In genomic region chr2:128271891-128272585, GRCh38 we compare ENCODE assay signal across 29 cellular contexts. TPM values are rescaled to one million over a fixed set of nuclear protein-coding genes. Genes with fewer than 3 reads are reported as not detected.
DNase-seq lines count a peak whose midpoint lies in the region; ATAC-seq and TF ChIP-seq lines count a peak whose summit lies in the region.
"Had no signal": no experiment of that assay in that cellular context is flagged by ENCODE, and none has a peak within 500 bp of the region (broad histone marks: within the 10 kb centered on the region; RNA-seq: fewer than 3 reads in every experiment).

No MANE protein-coding gene starts in this region.

- no peak overlapping the region for H2BK120ac ChIP-seq in H9 (ENCODE audit: low read depth, low read length, poor library complexity, severe bottlenecking)

- H3K56ac ChIP-seq in H9 (ENCODE audit: insufficient read length, low read depth, low read length) = no peak overlapping the region

- no peak overlapping the region for H3K4me3 ChIP-seq in esophagus muscularis mucosa
- H3K4me3 ChIP-seq: adrenal gland, testis, vagina had no signal

- H3K4me1 Mint-ChIP-seq in H9 (0 out of 4 replicates have a peak, but pooled peaks cover 0 to 2% of the 10 kb centered on the region in 2 experiments), activated B cell treated with CpG ODN at 0.5 μM for 24 hours (no peaks in the 10 kb centered on the region), immature natural killer cell (peaks cover 60 to 65% of the 10 kb centered on the region in 2 donors)
- H3K4me1 Mint-ChIP-seq: IgD-negative memory B cell had no signal

- DNase-seq in H9 = peak; percentile 24
- peak; percentile 4 for DNase-seq in activated B cell treated with CpG ODN at 0.5 μM for 24 hours
- no peak for DNase-seq in immature natural killer cell
- DNase-seq in posterior cingulate gyrus = peak in 7 of 10 donors; percentile 5 to 92 (median 61)
- DNase-seq in GDM1 (lab: John Stamatoyannopoulos, UW) = no peak
- no peak for DNase-seq in esophagus muscularis mucosa (ENCODE audit: extremely low spot score)
- no peak for DNase-seq in GF-D8 (lab: John Stamatoyannopoulos, UW)
- DNase-seq in SKM-1 (lab: John Stamatoyannopoulos, UW; ENCODE audit: unreplicated experiment) = no peak
- DNase-seq: activated CD4-positive, alpha-beta T cell treated with anti-CD3 and anti-CD28 coated beads for 4 hours; activated CD8-positive, alpha-beta memory T cell treated with anti-CD3 and anti-CD28 coated beads for 24 hours; activated naive CD4-positive, alpha-beta T cell treated with anti-CD3 and anti-CD28 coated beads for 36 hours; activated T-cell treated with anti-CD3 and anti-CD28 coated beads, Interleukin-2, amount 50 U/mL, for 1 hour; Calu3; cortex of kidney; DMS79 treated with DMSO at 0.1 percent for 48 hours; HFFc6; hippocampal formation; NCI-H1048; NCI-H1694; NCI-H510A; stimulated activated CD4-positive, alpha-beta T cell treated with anti-CD3 and anti-CD28 coated beads, Interleukin-4, amount 100 ng/mL, for 24 hours; T-helper 2 cell; testis had no signal

- no peak overlapping the region for H2BK12ac ChIP-seq in H9 (ENCODE audit: insufficient read length, low read depth, low read length)

- H3K9me3 Mint-ChIP-seq in H9 = peaks cover 0 to 7% of the 10 kb centered on the region in 2 experiments; a peak in 1 of 5 replicates
- peaks cover 17% of the 10 kb centered on the region for H3K9me3 Mint-ChIP-seq in activated B cell treated with CpG ODN at 0.5 μM for 24 hours
- peaks cover 0 to 6% (median 0%) of the 10 kb centered on the region in 6 donors for H3K9me3 Mint-ChIP-seq in immature natural killer cell

- no peak overlapping the region for H2AFZ ChIP-seq in H9 (ENCODE audit: low read length)

- H2BK20ac ChIP-seq in H9 (ENCODE audit: low read depth, low read length, poor library complexity, severe bottlenecking) = no peak overlapping the region

- WGBS in H9 (ENCODE audit: extremely low coverage, insufficient read length, low lambda C conversion rate) = no CpG with 5 or more reads among the region's 20 CpGs
- 92% methylated on average over 4 of the region's 20 CpGs for WGBS in esophagus muscularis mucosa

- no peak overlapping the region for H4K91ac ChIP-seq in H9 (ENCODE audit: insufficient read length, low read depth, low read length)

- no peaks in the 10 kb centered on the region for H3K9me3 ChIP-seq in H9 (ENCODE audit: control insufficient read depth, low read depth, low read length)
- peaks cover 0 to 9% (median 2%) of the 10 kb centered on the region in 4 donors for H3K9me3 ChIP-seq in esophagus muscularis mucosa
- H3K9me3 ChIP-seq: adrenal gland, testis, vagina had no signal

- ATAC-seq in activated B cell treated with CpG ODN at 0.5 μM for 24 hours (ENCODE audit: low read depth) = no peak
- ATAC-seq: SK-N-SH treated with all-trans-retinoic acid at 6 μM for 48 hours; stimulated activated effector memory CD8-positive, alpha-beta T cell treated with anti-CD3 and anti-CD28 coated beads, Interleukin-12 subunit alpha, Interleukin-12 subunit beta, amount 100 ng/mL, for 72 hours had no signal

- peak overlapping the region; percentile 25; the same call in 1 of the 2 replicates for H3K14ac ChIP-seq in H9 (ENCODE audit: insufficient read depth, low read length)

- no peak overlapping the region for H3T11ph ChIP-seq in H9 (ENCODE audit: low read length)

- H3K36me3 ChIP-seq in esophagus muscularis mucosa = peaks cover 0 to 33% (median 24%) of the 10 kb centered on the region in 4 donors
- H3K36me3 ChIP-seq: vagina had no signal

- H3K23me2 ChIP-seq in H9 (ENCODE audit: insufficient read length, low read depth, low read length, poor library complexity, severe bottlenecking) = no peaks in the 10 kb centered on the region

- CTCF ChIA-PET in activated B cell treated with CpG ODN at 0.5 μM for 24 hours (lab: Charles Lee) = no interaction called here

- TF ChIP-seq POLR2A in esophagus muscularis mucosa (IDR thresholded peaks at IDR 0.05; ENCODE audit: low read depth) = no peak

- no peak overlapping the region for H2BK5ac ChIP-seq in H9 (ENCODE audit: insufficient read length, low read length)

- intact Hi-C loops in activated B cell treated with CpG ODN at 0.5 μM for 24 hours (cut with micrococcal nuclease) (no loop called here), posterior cingulate gyrus (cut with DNase I) (no loop called here), esophagus muscularis mucosa (cut with DNase I) (no loop called here)

- peaks cover 2% of the 10 kb centered on the region; the same call in 1 of the 2 replicates for H3K79me2 ChIP-seq in H9 (ENCODE audit: insufficient read depth, low read length)

- H3K27ac Mint-ChIP-seq in H9 (no peak overlapping the region), activated B cell treated with CpG ODN at 0.5 μM for 24 hours (no peak overlapping the region), immature natural killer cell (peak overlapping the region; percentile 89 to 99 (median 98))
- H3K27ac Mint-ChIP-seq: activated naive CD4-positive, alpha-beta T cell treated with anti-CD3 and anti-CD28 coated beads for 36 hours; CD14-positive monocyte; HFFc6; IgD-negative memory B cell; stimulated activated effector memory CD8-positive, alpha-beta T cell treated with anti-CD3 and anti-CD28 coated beads, Interleukin-12 subunit alpha, Interleukin-12 subunit beta, amount 100 ng/mL, for 72 hours had no signal

- H3K27ac ChIP-seq in H9 (ENCODE audit: insufficient read length, low read depth, low read length) = no peak overlapping the region
- H3K27ac ChIP-seq in esophagus muscularis mucosa (replicated peaks in 1 of 4) = no peak overlapping the region
- H3K27ac ChIP-seq: testis, vagina had no signal

- no peak for TF ChIP-seq EP300 in esophagus muscularis mucosa (IDR thresholded peaks at IDR 0.05)

- H3K4me1 ChIP-seq in H9 (ENCODE audit: insufficient read depth, low read length) (no peaks in the 10 kb centered on the region), esophagus muscularis mucosa (peaks cover 0 to 10% (median 2%) of the 10 kb centered on the region in 4 donors)

- H2AK5ac ChIP-seq in H9 (ENCODE audit: insufficient read length, low read length) = no peak overlapping the region

- no peak overlapping the region for H3K4me2 ChIP-seq in H9 (ENCODE audit: insufficient read depth, insufficient read length, low read length)

- H3K18ac ChIP-seq in H9 (ENCODE audit: insufficient read length, low read depth, low read length) = no peak overlapping the region

- POLR2A ChIA-PET in activated B cell treated with CpG ODN at 0.5 μM for 24 hours (lab: Charles Lee) = no interaction called here

- H3K36me3 Mint-ChIP-seq in H9 (ENCODE audit: insufficient read depth in 1 of 3, low read depth in 3 of 3) (peaks cover 17 to 45% (median 34%) of the 10 kb centered on the region in 3 experiments), activated B cell treated with CpG ODN at 0.5 μM for 24 hours (ENCODE audit: low read depth) (peaks cover 35% of the 10 kb centered on the region), immature natural killer cell (peaks cover 6 to 13% (median 8%) of the 10 kb centered on the region in 3 donors)
- H3K36me3 Mint-ChIP-seq: stimulated activated effector memory CD8-positive, alpha-beta T cell treated with anti-CD3 and anti-CD28 coated beads, Interleukin-12 subunit alpha, Interleukin-12 subunit beta, amount 100 ng/mL, for 72 hours had no signal

- TF ChIP-seq CTCF in H9 (conservative IDR thresholded peaks at IDR 0.05) = no peak
- TF ChIP-seq CTCF in activated B cell treated with CpG ODN at 0.5 μM for 24 hours (IDR thresholded peaks at IDR 0.05) = no peak
- no peak for TF ChIP-seq CTCF in esophagus muscularis mucosa (IDR thresholded peaks at IDR 0.05)

- no peak overlapping the region for H3K23ac ChIP-seq in H9 (ENCODE audit: insufficient read length, low read depth, low read length)

- no peak overlapping the region for H4K8ac ChIP-seq in H9 (replicated peaks; ENCODE audit: insufficient read length, low read depth, low read length)

- H3K27me3 Mint-ChIP-seq in H9 (ENCODE audit: low read depth) (no peaks in the 10 kb centered on the region), activated B cell treated with CpG ODN at 0.5 μM for 24 hours (no peaks in the 10 kb centered on the region), immature natural killer cell (ENCODE audit: low read depth in 3 of 3) (peaks cover 0 to 2% (median 0%) of the 10 kb centered on the region in 3 donors)
- H3K27me3 Mint-ChIP-seq: IgD-negative memory B cell had no signal

- no peak overlapping the region for H3K4me3 Mint-ChIP-seq in H9
- no peak overlapping the region for H3K4me3 Mint-ChIP-seq in activated B cell treated with CpG ODN at 0.5 μM for 24 hours
- peak overlapping the region; percentile 40 to 98 (median 56) for H3K4me3 Mint-ChIP-seq in immature natural killer cell
- H3K4me3 Mint-ChIP-seq: activated naive CD4-positive, alpha-beta T cell treated with anti-CD3 and anti-CD28 coated beads for 36 hours; CD14-positive monocyte; HFFc6; IgD-negative memory B cell; stimulated activated effector memory CD8-positive, alpha-beta T cell treated with anti-CD3 and anti-CD28 coated beads, Interleukin-12 subunit alpha, Interleukin-12 subunit beta, amount 100 ng/mL, for 72 hours had no signal

- no peak overlapping the region for H3K9ac ChIP-seq in H9 (ENCODE audit: extremely low read depth, insufficient read length, low read length)

- no peak overlapping the region for H4K5ac ChIP-seq in H9 (ENCODE audit: insufficient read length, low read depth, low read length)

- no peak overlapping the region for H2BK15ac ChIP-seq in H9 (ENCODE audit: low read depth, low read length)

- H4K20me1 ChIP-seq in H9 (ENCODE audit: control insufficient read depth, insufficient read depth, insufficient read length) = no peaks in the 10 kb centered on the region

- H3K4ac ChIP-seq in H9 (ENCODE audit: low read depth, low read length) = no peak overlapping the region

- H3K79me1 ChIP-seq in H9 (ENCODE audit: insufficient read depth, low read depth, low read length, poor library complexity, severe bottlenecking) = no peaks in the 10 kb centered on the region

- H3K27me3 ChIP-seq in H9 (ENCODE audit: insufficient read depth, low read length) (no peaks in the 10 kb centered on the region), esophagus muscularis mucosa (no peaks in the 10 kb centered on the region)
- H3K27me3 ChIP-seq: adrenal gland, testis, vagina had no signal

RNA-seq across cellular contexts. Expression of gene HS6ST1, which starts 46.6 kb away (rescaled TPM):
- total RNA-seq in H9 (2021) (58.9 and 60.2 TPM in 2 replicates), activated B cell treated with CpG ODN at 0.5 μM for 24 hours (14.1 and 16.9 TPM in 2 replicates), esophagus muscularis mucosa (10 to 100 TPM; 17.4 to 62.2 (median 38.5) TPM)
- 1 to 10 TPM; 5.1 to 6.6 (median 6.0) TPM for polyA plus RNA-seq in immature natural killer cell

Comparison
In these comparisons a context has a peak if more than half of its experiments do, and no peak if none do; other contexts are left out.
1. DNase-seq: peak in H9 (single experiment), activated B cell treated with CpG ODN at 0.5 μM for 24 hours (single experiment) and posterior cingulate gyrus (7 of 10); none in immature natural killer cell (0 of 3), GDM1 (single experiment), esophagus muscularis mucosa (single experiment), GF-D8 (single experiment) and SKM-1 (single experiment).
2. H3K27ac Mint-ChIP-seq: peak in immature natural killer cell (6 of 6); none in H9 (0 of 3) and activated B cell treated with CpG ODN at 0.5 μM for 24 hours (single experiment).
3. H3K4me3 Mint-ChIP-seq: peak in immature natural killer cell (5 of 5); none in H9 (0 of 2) and activated B cell treated with CpG ODN at 0.5 μM for 24 hours (single experiment).